ENCODE assay signal across 19 cellular contexts in the genomic region with DNA sequence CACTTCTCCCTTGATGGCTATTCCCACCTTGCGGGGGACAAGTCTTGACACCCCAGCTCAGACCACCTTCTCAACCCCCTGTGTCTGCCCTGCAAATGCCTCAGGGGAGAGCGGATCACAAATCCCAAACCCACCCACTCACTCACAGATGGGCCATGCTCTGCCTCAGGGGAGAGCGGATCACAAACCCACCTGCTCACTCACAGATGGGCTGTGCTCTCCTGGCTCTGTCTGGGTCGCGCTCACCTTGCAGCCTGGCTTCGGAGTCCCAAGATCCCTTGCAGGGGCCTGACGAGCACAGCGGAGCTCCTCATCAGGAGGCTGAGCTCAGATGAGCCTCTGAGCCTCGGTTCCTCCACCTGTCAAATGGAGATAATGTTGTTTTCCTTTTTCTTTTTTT. TPM values are rescaled to one million over a fixed set of nuclear protein-coding genes. Genes with fewer than 3 reads are reported as not detected.
DNase-seq lines count a peak whose midpoint lies in the region; ATAC-seq and TF ChIP-seq lines count a peak whose summit lies in the region.
"Had no signal": no experiment of that assay in that cellular context is flagged by ENCODE, and none has a peak within 500 bp of the region (broad histone marks: within the 10 kb centered on the region; RNA-seq: fewer than 3 reads in every experiment).

No MANE protein-coding gene starts in this region.

- intact Hi-C loops in left ventricle myocardium superior (cut with micrococcal nuclease) (no loop called here), heart right ventricle (cut with DNase I) (no loop called here), upper lobe of right lung (cut with DNase I) (no loop called here)

- no peak overlapping the region for H4K91ac ChIP-seq in neuronal stem cell (ENCODE audit: low read depth, low read length, poor library complexity)

- CTCF ChIA-PET in WTC11 (lab: Charles Lee): interaction anchor here (3.0 kb wide), 1 partner anchor 12 kb away, joined by 18 read pairs; no protein-coding TSS in a partner anchor

- H3K9me3 Mint-ChIP-seq in WTC11: peaks cover 11% of the 10 kb centered on the region

- peaks cover 3% of the 10 kb centered on the region for H3K27me3 Mint-ChIP-seq in WTC11 (ENCODE audit: low read depth)

- no peak overlapping the region for H3K14ac ChIP-seq in neuronal stem cell (ENCODE audit: low read length)

- peaks cover 0 to 11% (median 0%) of the 10 kb centered on the region in 9 donors for H3K36me3 ChIP-seq in heart right ventricle
- no peaks in the 10 kb centered on the region for H3K36me3 ChIP-seq in neuronal stem cell (replicated peaks in 1 of 2; ENCODE audit: control insufficient read depth in 2 of 2, insufficient read depth in 2 of 2, low read length in 2 of 2)
- no peaks in the 10 kb centered on the region for H3K36me3 ChIP-seq in upper lobe of right lung

- no peak overlapping the region for H4K8ac ChIP-seq in neuronal stem cell (ENCODE audit: low read depth, low read length)

- POLR2A ChIA-PET in WTC11 (lab: Charles Lee): no interaction called here

- peaks cover 14 to 42% (median 30%) of the 10 kb centered on the region in 9 donors for H3K4me1 ChIP-seq in heart right ventricle
- H3K4me1 ChIP-seq in neuronal stem cell (ENCODE audit: control insufficient read depth in 2 of 2, insufficient read depth in 1 of 2, low read depth in 1 of 2, low read length in 2 of 2): peaks cover 0 to 8% of the 10 kb centered on the region in 2 donors
- H3K4me1 ChIP-seq in upper lobe of right lung: no peaks in the 10 kb centered on the region

- H3K18ac ChIP-seq in neuronal stem cell (ENCODE audit: low read length): no peak overlapping the region

- H3K79me1 ChIP-seq in neuronal stem cell (ENCODE audit: low read depth, low read length): peaks cover 3% of the 10 kb centered on the region

- H2AK5ac ChIP-seq in neuronal stem cell (ENCODE audit: low read depth, low read length): peak overlapping the region; percentile 47

- H2AFZ ChIP-seq in neuronal stem cell (ENCODE audit: low read length): no peak overlapping the region
- H2AFZ ChIP-seq: GM23248 had no signal

- H3K27ac ChIP-seq in heart right ventricle (peak overlapping the region in 1 of 10 donors; percentile 69), neuronal stem cell (replicated peaks; ENCODE audit: low read length) (no peak overlapping the region), upper lobe of right lung (no peak overlapping the region)
- H3K27ac ChIP-seq: GM23248, RWPE1 had no signal

- H3K36me3 Mint-ChIP-seq in WTC11: no peaks in the 10 kb centered on the region
- H3K36me3 Mint-ChIP-seq: CD4-positive, alpha-beta memory T cell; IgD-negative memory B cell had no signal

- no peak overlapping the region for H3K27ac Mint-ChIP-seq in WTC11
- H3K27ac Mint-ChIP-seq: CD4-positive, alpha-beta memory T cell; IgD-negative memory B cell had no signal

- TF ChIP-seq CTCF in heart right ventricle (IDR thresholded peaks at IDR 0.05): no peak
- TF ChIP-seq CTCF in WTC11 (IDR thresholded peaks at IDR 0.05): no peak
- no peak for TF ChIP-seq CTCF in upper lobe of right lung (IDR thresholded peaks at IDR 0.05)

- DNase-seq in left ventricle myocardium superior (peak; percentile 29), heart right ventricle (no peak), WTC11 (ENCODE audit: low spot score) (peak; percentile 4), neuronal stem cell (ENCODE audit: low spot score) (no peak), upper lobe of right lung (peak; percentile 40)
- no peak for DNase-seq in stimulated activated CD4-positive, alpha-beta T cell treated with anti-CD3 and anti-CD28 coated beads, Interleukin-4, amount 100 ng/mL, for 1 hour
- DNase-seq in stimulated activated CD4-positive, alpha-beta T cell treated with anti-CD3 and anti-CD28 coated beads, Interleukin-1b, Interleukin-23, amount 100 ng/mL, for 48 hours: no peak
- DNase-seq: AML-193; CD4-positive, alpha-beta memory T cell; DMS79; GM23248; NCI-H1417 treated with DMSO at 0.1 percent for 48 hours; NCI-H2029 treated with DMSO at 0.1 percent for 48 hours; NCI-H524; NK-92 treated with Interleukin-12 subunit alpha and Interleukin-12 subunit beta, amount 100 ng/mL, for 24 hours; OCI-M1 had no signal

- no peak overlapping the region for H2BK15ac ChIP-seq in neuronal stem cell (ENCODE audit: low read length)

- H3K9me3 ChIP-seq in heart right ventricle (peaks cover 0 to 9% (median 0%) of the 10 kb centered on the region in 11 donors), neuronal stem cell (replicated peaks in 1 of 2; ENCODE audit: control insufficient read depth in 2 of 2, insufficient read depth in 1 of 2, low read depth in 1 of 2, low read length in 2 of 2) (peaks cover 2 to 3% of the 10 kb centered on the region in 2 donors), upper lobe of right lung (no peaks in the 10 kb centered on the region)

- H3K27me3 ChIP-seq in heart right ventricle (no peaks in the 10 kb centered on the region), neuronal stem cell (ENCODE audit: control insufficient read depth in 3 of 3, insufficient read depth in 3 of 3, low read depth in 1 of 3, low read length in 3 of 3) (peaks cover 0 to 11% (median 0%) of the 10 kb centered on the region in 3 experiments), upper lobe of right lung (no peaks in the 10 kb centered on the region)

- H3K4ac ChIP-seq in neuronal stem cell (ENCODE audit: low read length): no peak overlapping the region

- H3K4me1 Mint-ChIP-seq in WTC11: 0 out of 2 replicates have a peak, but pooled peaks cover 3% of the 10 kb centered on the region
- H3K4me1 Mint-ChIP-seq: CD4-positive, alpha-beta memory T cell; IgD-negative memory B cell had no signal

- no peak overlapping the region for H3K4me2 ChIP-seq in neuronal stem cell (ENCODE audit: insufficient read depth, low read length, poor library complexity, severe bottlenecking)

- H2BK5ac ChIP-seq in neuronal stem cell (ENCODE audit: low read length): no peak overlapping the region

- no peak overlapping the region for H3K4me3 Mint-ChIP-seq in WTC11
- H3K4me3 Mint-ChIP-seq: CD4-positive, alpha-beta memory T cell; IgD-negative memory B cell had no signal

- H3K23ac ChIP-seq in neuronal stem cell (ENCODE audit: low read depth, low read length, poor library complexity): no peak overlapping the region

- H3K9ac ChIP-seq in neuronal stem cell (ENCODE audit: low read depth, low read length, poor library complexity): no peak overlapping the region
- H3K9ac ChIP-seq: GM23248 had no signal

- no peak overlapping the region for H3K4me3 ChIP-seq in heart right ventricle
- H3K4me3 ChIP-seq in neuronal stem cell (ENCODE audit: low read length in 2 of 2): no peak overlapping the region
- H3K4me3 ChIP-seq in upper lobe of right lung: no peak overlapping the region
- H3K4me3 ChIP-seq: GM23248 had no signal

- H2BK120ac ChIP-seq in neuronal stem cell (ENCODE audit: low read depth, low read length): no peak overlapping the region

- ATAC-seq in left ventricle myocardium superior: no peak
- ATAC-seq in heart right ventricle: no peak
- ATAC-seq in WTC11: no peak
- ATAC-seq in upper lobe of right lung: no peak
- no peak for ATAC-seq in GM21737 (IDR thresholded peaks at IDR 0.05; ENCODE audit: unreplicated experiment)

- H2BK12ac ChIP-seq in neuronal stem cell (ENCODE audit: low read length): no peak overlapping the region

- 93 to 95% methylated on average over 9 of the region's 9 CpGs for WGBS in heart right ventricle, 2 donors
- no CpG with 5 or more reads among the region's 9 CpGs for WGBS in neuronal stem cell (ENCODE audit: extremely low coverage in 2 of 2, insufficient read length in 2 of 2, insufficient replicate concordance in 1 of 2), 2 donors

TF ChIP-seq in WTC11, 78 proteins besides CTCF, POLR2A, EP300 and RAD21 (continues in another document):
- no peak for TF ChIP-seq KAT7 (CRISPR knock-in tag; IDR thresholded peaks at IDR 0.05; ENCODE audit: borderline replicate concordance)
- TF ChIP-seq ZNF416 (CRISPR knock-in tag; IDR thresholded peaks at IDR 0.05): no peak
- TF ChIP-seq NR2C2 (CRISPR knock-in tag; IDR thresholded peaks at IDR 0.05): no peak
- no peak for TF ChIP-seq NR3C1 (CRISPR knock-in tag; conservative IDR thresholded peaks at IDR 0.05; ENCODE audit: low read depth)
- no peak for TF ChIP-seq ZNF423 (CRISPR knock-in tag; IDR thresholded peaks at IDR 0.05)
- TF ChIP-seq, protein P1, sequence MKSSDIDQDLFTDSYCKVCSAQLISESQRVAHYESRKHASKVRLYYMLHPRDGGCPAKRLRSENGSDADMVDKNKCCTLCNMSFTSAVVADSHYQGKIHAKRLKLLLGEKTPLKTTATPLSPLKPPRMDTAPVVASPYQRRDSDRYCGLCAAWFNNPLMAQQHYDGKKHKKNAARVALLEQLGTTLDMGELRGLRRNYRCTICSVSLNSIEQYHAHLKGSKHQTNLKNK (CRISPR knock-in tag; IDR thresholded peaks at IDR 0.05): no peak
- TF ChIP-seq GTF2I (CRISPR knock-in tag; conservative IDR thresholded peaks at IDR 0.05): no peak
- TF ChIP-seq ESRRA (CRISPR knock-in tag; IDR thresholded peaks at IDR 0.05; ENCODE audit: borderline replicate concordance): no peak
- no peak for TF ChIP-seq OVOL2 (CRISPR knock-in tag; IDR thresholded peaks at IDR 0.05; ENCODE audit: borderline replicate concordance)
- TF ChIP-seq GRHL2 (CRISPR knock-in tag; IDR thresholded peaks at IDR 0.05; ENCODE audit: insufficient replicate concordance, severe bottlenecking): no peak
- TF ChIP-seq, protein P2, sequence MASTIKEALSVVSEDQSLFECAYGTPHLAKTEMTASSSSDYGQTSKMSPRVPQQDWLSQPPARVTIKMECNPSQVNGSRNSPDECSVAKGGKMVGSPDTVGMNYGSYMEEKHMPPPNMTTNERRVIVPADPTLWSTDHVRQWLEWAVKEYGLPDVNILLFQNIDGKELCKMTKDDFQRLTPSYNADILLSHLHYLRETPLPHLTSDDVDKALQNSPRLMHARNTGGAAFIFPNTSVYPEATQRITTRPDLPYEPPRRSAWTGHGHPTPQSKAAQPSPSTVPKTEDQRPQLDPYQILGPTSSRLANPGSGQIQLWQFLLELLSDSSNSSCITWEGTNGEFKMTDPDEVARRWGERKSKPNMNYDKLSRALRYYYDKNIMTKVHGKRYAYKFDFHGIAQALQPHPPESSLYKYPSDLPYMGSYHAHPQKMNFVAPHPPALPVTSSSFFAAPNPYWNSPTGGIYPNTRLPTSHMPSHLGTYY (CRISPR knock-in tag; IDR thresholded peaks at IDR 0.05): no peak
- no peak for TF ChIP-seq USF1 (CRISPR knock-in tag; IDR thresholded peaks at IDR 0.05)
- TF ChIP-seq ATF1 (CRISPR knock-in tag; IDR thresholded peaks at IDR 0.05): no peak

RNA-seq across cellular contexts. Expression of gene HTRA3, which starts 38.6 kb away (rescaled TPM):
- total RNA-seq in left ventricle myocardium superior: 95.6 TPM
- total RNA-seq in heart right ventricle: 10 to 100 TPM; 20.2 to 82.5 (median 54.2) TPM
- polyA plus RNA-seq in heart right ventricle: 10 to 100 TPM; 51.8 to 56.7 TPM
- total RNA-seq in WTC11 (2021): 2.3 to 5.5 TPM (median 4.8 TPM) in 3 replicates
- 2.9 TPM for polyA plus RNA-seq in neuronal stem cell (2013, experiment 1 of 2)
- polyA plus RNA-seq in neuronal stem cell (2013, experiment 2 of 2): 2.8 TPM
- 25.0 TPM for total RNA-seq in upper lobe of right lung
- total RNA-seq: CD4-positive, alpha-beta memory T cell had no signal
- polyA plus RNA-seq: CD4-positive, alpha-beta memory T cell; IgD-negative memory B cell had no signal

Comparison
In these comparisons a context has a peak if more than half of its experiments do, and no peak if none do; other contexts are left out.
1. DNase-seq: peak in left ventricle myocardium superior (single experiment), WTC11 (single experiment) and upper lobe of right lung (single experiment); none in heart right ventricle (0 of 2), neuronal stem cell (single experiment), stimulated activated CD4-positive, alpha-beta T cell treated with anti-CD3 and anti-CD28 coated beads, Interleukin-4, amount 100 ng/mL, for 1 hour (single experiment) and stimulated activated CD4-positive, alpha-beta T cell treated with anti-CD3 and anti-CD28 coated beads, Interleukin-1b, Interleukin-23, amount 100 ng/mL, for 48 hours (single experiment).